8 cellular contexts compared by ENCODE assay signal in the genomic region with DNA sequence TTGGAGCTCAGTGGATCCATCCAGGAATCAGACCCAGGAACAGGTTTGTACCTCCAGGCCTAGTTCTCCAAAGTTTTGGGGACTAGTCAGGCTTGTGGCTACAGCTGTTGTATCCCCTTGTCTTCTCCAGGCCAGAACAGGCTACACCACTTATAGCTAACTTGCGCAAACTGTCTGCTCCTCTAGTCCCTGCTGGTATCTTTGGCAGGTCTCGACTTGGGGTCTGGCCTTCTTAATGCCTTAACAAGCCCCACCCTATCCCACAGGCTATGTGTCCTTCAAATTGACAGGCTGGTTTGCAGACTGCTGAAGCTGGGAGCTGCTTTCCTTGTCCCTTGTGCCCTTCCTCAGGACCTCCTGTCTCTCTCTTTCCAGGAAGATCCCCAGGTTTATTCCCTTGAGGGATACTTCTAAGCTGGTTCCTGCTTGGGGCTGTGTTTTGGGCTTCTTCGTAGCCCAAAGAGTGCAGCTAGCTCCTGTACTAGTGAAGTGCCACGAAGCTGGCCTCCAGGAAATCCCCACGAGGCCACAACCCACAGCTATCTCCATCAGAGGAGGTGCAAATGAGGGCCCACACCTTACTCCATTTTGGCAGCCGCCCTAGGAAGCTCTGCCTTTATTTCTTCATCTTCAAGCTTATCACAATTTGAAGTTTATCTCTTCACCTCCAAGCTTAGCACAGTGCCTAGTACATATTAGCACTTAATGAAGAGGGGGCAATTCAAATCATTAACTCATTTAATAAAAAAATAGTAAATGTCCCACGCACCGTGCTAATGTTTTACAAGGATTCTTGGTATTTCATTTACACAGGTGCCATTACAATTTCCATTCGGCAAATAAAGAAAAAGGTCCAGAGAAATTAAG.
DNase-seq lines count a peak whose midpoint lies in the region; ATAC-seq lines count a peak whose summit lies in the region.

No MANE protein-coding gene starts in this region.

- DNase-seq in NCI-H748 (lab: John Stamatoyannopoulos, UW; ENCODE audit: unreplicated experiment) (peak; percentile 30), NCI-H748 treated with DMSO at 0.1 percent for 48 hours (lab: John Stamatoyannopoulos, UW) (no peak), activated T-helper 1 cell treated with Interleukin-2 at 50 U/mL for 16 hours (ENCODE audit: low read depth) (peak; percentile 4), dedifferentiated amniotic fluid mesenchymal stem cell (ENCODE audit: extremely low spot score) (no peak), NOMO-1 treated with DMSO at 0.1 percent for 48 hours (lab: John Stamatoyannopoulos, UW; ENCODE audit: unreplicated experiment) (no peak)
- DNase-seq in stimulated activated CD8-positive, alpha-beta memory T cell treated with anti-CD3 and anti-CD28 coated beads, Interleukin-15, amount 100 ng/mL, for 48 hours (ENCODE audit: low read depth in 2 of 2) = peak; percentile 12 to 32

- H3K4me3 ChIP-seq in iPS-15b (ENCODE audit: low read depth, low read length) = peak overlapping the region; percentile 92

- H3K4me1 ChIP-seq in iPS-15b (ENCODE audit: control insufficient read depth, insufficient read depth, low read length) = peaks cover 5% of the 10 kb centered on the region

- peaks cover 12% of the 10 kb centered on the region for H3K36me3 ChIP-seq in iPS-15b (ENCODE audit: control insufficient read depth, insufficient read depth, low read length)

- no peak for ATAC-seq in HG02759 (IDR thresholded peaks at IDR 0.05; ENCODE audit: unreplicated experiment)

- no peaks in the 10 kb centered on the region for H3K9me3 ChIP-seq in iPS-15b (ENCODE audit: control insufficient read depth, insufficient read depth, low read length)

- H3K9ac ChIP-seq in iPS-15b (ENCODE audit: low read depth, low read length) = no peak overlapping the region

- H3K27me3 ChIP-seq in iPS-15b (ENCODE audit: control insufficient read depth, insufficient read depth, low read length) = no peaks in the 10 kb centered on the region

Comparison
In these comparisons a context has a peak if more than half of its experiments do, and no peak if none do; other contexts are left out.
1. DNase-seq: peak in NCI-H748 (single experiment), activated T-helper 1 cell treated with Interleukin-2 at 50 U/mL for 16 hours (single experiment) and stimulated activated CD8-positive, alpha-beta memory T cell treated with anti-CD3 and anti-CD28 coated beads, Interleukin-15, amount 100 ng/mL, for 48 hours (2 of 2); none in NCI-H748 treated with DMSO at 0.1 percent for 48 hours (single experiment), dedifferentiated amniotic fluid mesenchymal stem cell (single experiment) and NOMO-1 treated with DMSO at 0.1 percent for 48 hours (single experiment).